Comparison of ENCODE assay signal across 10 cellular contexts in genomic region chr2:144215701-144216675, GRCh38.
DNase-seq lines count a peak whose midpoint lies in the region; ATAC-seq and TF ChIP-seq lines count a peak whose summit lies in the region.
"Had no signal": no experiment of that assay in that cellular context is flagged by ENCODE, and none has a peak within 500 bp of the region (broad histone marks: within the 10 kb centered on the region; RNA-seq: fewer than 3 reads in every experiment).

No MANE protein-coding gene starts in this region.

- WGBS in GM23248 (ENCODE audit: low coverage in 1 of 2, low lambda C conversion rate in 2 of 2, missing lambda C conversion rate in 2 of 2), 2 experiments = 73 to 80% methylated on average over 2 of the region's 2 CpGs
- 76 to 84% (median 76%) methylated on average over 2 of the region's 2 CpGs for WGBS in heart left ventricle, 4 donors

- H3K9me3 ChIP-seq in GM23248 (ENCODE audit: low read depth) (no peaks in the 10 kb centered on the region), heart left ventricle (no peaks in the 10 kb centered on the region)

- in situ Hi-C loops in GM23248 (cut with MboI) = no loop called here

- H3K4me3 Mint-ChIP-seq in natural killer cell = peak overlapping the region; percentile 0

- intact Hi-C loops in natural killer cell (cut with micrococcal nuclease) (loop anchor here (10.0 kb wide), 1 partner anchor 109 kb away; no protein-coding TSS in a partner anchor), heart left ventricle (cut with DNase I) (no loop called here)

- H3K4me3 ChIP-seq in GM23248 (no peak overlapping the region), heart left ventricle (no peak overlapping the region)

- H4K20me1 ChIP-seq in GM23248 (ENCODE audit: insufficient read depth) = no peaks in the 10 kb centered on the region

- H3K27ac Mint-ChIP-seq in natural killer cell = peak overlapping the region; percentile 73 to 74

- H3K27ac ChIP-seq in GM23248 (no peak overlapping the region), heart left ventricle (no peak overlapping the region)

- H3K4me1 ChIP-seq in GM23248 (ENCODE audit: insufficient read depth) (peaks cover 6% of the 10 kb centered on the region), heart left ventricle (peaks cover 0 to 21% (median 3%) of the 10 kb centered on the region in 12 donors)

- H3K27me3 Mint-ChIP-seq in natural killer cell (ENCODE audit: low read depth in 2 of 2) = no peaks in the 10 kb centered on the region
- H3K27me3 Mint-ChIP-seq: IgD-negative memory B cell had no signal

- H2AFZ ChIP-seq in GM23248 = peak overlapping the region; percentile 59

- TF ChIP-seq CTCF in natural killer cell (IDR thresholded peaks at IDR 0.05) (no peak), heart left ventricle (IDR thresholded peaks at IDR 0.05) (no peak)

- H3K36me3 ChIP-seq in GM23248 (ENCODE audit: low read depth) (no peaks in the 10 kb centered on the region), heart left ventricle (no peaks in the 10 kb centered on the region)

- no peaks in the 10 kb centered on the region for H3K36me3 Mint-ChIP-seq in natural killer cell

- H3K9me3 Mint-ChIP-seq in natural killer cell = no peaks in the 10 kb centered on the region
- H3K9me3 Mint-ChIP-seq: IgD-negative memory B cell had no signal

- H3K9me2 ChIP-seq in GM23248 (ENCODE audit: insufficient read depth) = no peaks in the 10 kb centered on the region; the same call in 1 of the 2 replicates

- H3K79me2 ChIP-seq in GM23248 (ENCODE audit: insufficient read depth) = no peaks in the 10 kb centered on the region

- H3K9ac ChIP-seq in GM23248 = no peak overlapping the region

- ATAC-seq in GM18870 (IDR thresholded peaks at IDR 0.05; ENCODE audit: unreplicated experiment) (peak; percentile 55), HG03565 (IDR thresholded peaks at IDR 0.05; ENCODE audit: unreplicated experiment) (peak; percentile 53), natural killer cell (peak; percentile 67 to 90 (median 88)), heart left ventricle (no peak), HG02678 (IDR thresholded peaks at IDR 0.05; ENCODE audit: unreplicated experiment) (no peak)

- H3K27me3 ChIP-seq in GM23248 (replicated peaks; ENCODE audit: insufficient read depth) (no peaks in the 10 kb centered on the region), heart left ventricle (no peaks in the 10 kb centered on the region)

- no peak for TF ChIP-seq POLR2A in heart left ventricle (IDR thresholded peaks at IDR 0.05)

- no peak for DNase-seq in GM23248
- DNase-seq in natural killer cell = no peak
- no peak for DNase-seq in heart left ventricle
- no peak for DNase-seq in NCI-H146 (lab: John Stamatoyannopoulos, UW)
- DNase-seq in cerebellar cortex (ENCODE audit: low spot score) = no peak
- DNase-seq: stimulated activated CD4-positive, alpha-beta T cell treated with anti-CD3 and anti-CD28 coated beads, Interleukin-1b, Interleukin-23, amount 100 ng/mL, for 48 hours had no signal

- no peak overlapping the region for H3K4me2 ChIP-seq in GM23248 (ENCODE audit: unreplicated experiment)

- peaks cover 24 to 36% of the 10 kb centered on the region in 2 donors for H3K4me1 Mint-ChIP-seq in natural killer cell

- no peaks in the 10 kb centered on the region for H3F3A ChIP-seq in GM23248 (ENCODE audit: insufficient read depth)

Comparison
In these comparisons a context has a peak if more than half of its experiments do, and no peak if none do; other contexts are left out.
1. ATAC-seq: peak in GM18870 (single experiment), HG03565 (single experiment) and natural killer cell (3 of 3); none in heart left ventricle (0 of 4) and HG02678 (single experiment).